Comparison of ENCODE assay signal across 1 cellular context in genomic region chr13:98310485-98311199, GRCh38.
TF ChIP-seq lines count a peak whose summit lies in the region.

No MANE protein-coding gene starts in this region.

TF ChIP-seq in IMR-90, 13 proteins besides CTCF, POLR2A, EP300 and RAD21 (continued from another document):
- TF ChIP-seq MAFK (IDR thresholded peaks at IDR 0.05; ENCODE audit: low read depth, low read length) (no peak), MXI1 (IDR thresholded peaks at IDR 0.05; ENCODE audit: borderline replicate concordance, low read depth, low read length) (no peak), SMC3 (IDR thresholded peaks at IDR 0.05; ENCODE audit: low read depth, low read length) (no peak)
